ENCODE assay signal across 8 cellular contexts in the genomic region with DNA sequence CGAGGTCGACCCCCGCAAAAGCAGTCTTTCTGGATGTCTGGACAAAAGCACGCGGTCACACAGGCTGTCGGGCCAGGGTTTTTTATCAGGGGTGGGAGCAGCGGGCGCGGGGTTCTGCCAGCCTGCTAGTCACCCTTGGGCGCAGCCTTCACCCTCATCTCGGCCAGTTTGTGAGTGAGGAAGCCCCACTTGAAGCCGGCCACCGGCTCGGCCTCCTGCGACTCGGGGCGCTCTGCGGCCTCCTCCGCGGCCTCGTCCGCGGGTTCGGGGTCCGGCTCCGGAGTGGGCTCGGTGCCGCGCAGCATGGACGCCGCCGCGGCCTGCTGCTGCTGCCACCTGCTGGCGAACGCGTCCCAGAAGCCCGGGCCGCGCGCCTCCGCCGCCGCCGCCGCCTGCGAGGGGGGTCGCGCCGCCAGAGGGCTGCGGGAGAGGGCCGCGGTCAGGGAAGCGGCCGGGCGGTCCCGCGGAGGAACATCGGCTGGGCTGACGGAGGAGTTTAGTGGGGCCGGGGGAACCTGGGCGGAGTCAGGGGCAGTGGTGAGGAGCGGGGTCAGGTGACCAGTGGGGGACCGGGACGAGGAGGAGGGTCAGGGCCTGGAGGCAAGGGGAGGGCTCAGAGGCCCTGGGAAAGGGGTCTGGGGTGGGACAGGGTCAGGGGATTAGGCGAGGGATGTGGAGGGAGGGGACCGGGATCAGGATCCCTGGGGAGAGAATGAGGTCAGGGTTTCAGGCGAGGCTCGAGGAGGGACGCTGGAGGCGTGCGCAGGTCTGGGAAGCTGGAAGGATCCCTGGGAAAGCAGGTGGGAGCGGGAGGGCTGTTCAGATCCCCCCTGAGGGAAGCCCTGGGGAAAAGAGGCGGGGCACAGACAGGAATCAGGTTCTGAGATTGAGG. TPM values are rescaled to one million over a fixed set of nuclear protein-coding genes. Genes with fewer than 3 reads are reported as not detected.
DNase-seq lines count a peak whose midpoint lies in the region; ATAC-seq and TF ChIP-seq lines count a peak whose summit lies in the region.

No MANE protein-coding gene starts in this region.

- peaks cover 5% of the 10 kb centered on the region for H3K4me1 Mint-ChIP-seq in CD4-positive, alpha-beta T cell (ENCODE audit: low read depth)
- H3K4me1 Mint-ChIP-seq in neural progenitor cell (peaks cover 59% of the 10 kb centered on the region), type B pancreatic cell (ENCODE audit: unreplicated experiment) (peaks cover 33% of the 10 kb centered on the region)

- TF ChIP-seq CTCF in CD4-positive, alpha-beta T cell (IDR thresholded peaks at IDR 0.05): peak; percentile 48
- TF ChIP-seq CTCF in fibroblast of lung (conservative IDR thresholded peaks at IDR 0.05 in 1 of 2, IDR thresholded peaks at IDR 0.05 in 1 of 2; ENCODE audit: low read depth in 1 of 2, low read length in 2 of 2) (peak; percentile 24), neural progenitor cell (IDR thresholded peaks at IDR 0.05) (peak; percentile 76), type B pancreatic cell (conservative IDR thresholded peaks at IDR 0.05) (peak; percentile 89)

- H3K4me3 ChIP-seq in fibroblast of lung (replicated peaks in 1 of 4; ENCODE audit: control extremely low read depth in 1 of 4, insufficient read depth in 1 of 4, low read depth in 3 of 4, low read length in 4 of 4): peak overlapping the region in 3 of 4 experiments; percentile 8 to 36 (median 19)
- peak overlapping the region; percentile 58 for H3K4me3 ChIP-seq in neural progenitor cell

- H3K36me3 Mint-ChIP-seq in CD4-positive, alpha-beta T cell (ENCODE audit: low read depth): no peaks in the 10 kb centered on the region
- no peaks in the 10 kb centered on the region for H3K36me3 Mint-ChIP-seq in neural progenitor cell
- H3K36me3 Mint-ChIP-seq in type B pancreatic cell: no peaks in the 10 kb centered on the region

- no peak overlapping the region for H3K27ac ChIP-seq in CD4-positive, alpha-beta T cell (ENCODE audit: low read depth, low read length)
- H3K27ac ChIP-seq in fibroblast of lung (ENCODE audit: insufficient read depth, low read length) (no peak overlapping the region), neural progenitor cell (no peak overlapping the region)

- no peaks in the 10 kb centered on the region for H3K36me3 ChIP-seq in fibroblast of lung (ENCODE audit: control insufficient read depth, insufficient read depth, low read length)
- no peaks in the 10 kb centered on the region for H3K36me3 ChIP-seq in neural progenitor cell

- in situ Hi-C loops in KBM-7 (cut with MboI; ENCODE audit: low pct_unique_long_range_greater_than_20kb, low sequenced_read_pairs): no loop called here

- H3K27me3 Mint-ChIP-seq in CD4-positive, alpha-beta T cell: peaks cover 21% of the 10 kb centered on the region
- H3K27me3 Mint-ChIP-seq in neural progenitor cell (ENCODE audit: insufficient read depth, low read depth) (peaks cover 39% of the 10 kb centered on the region), type B pancreatic cell (peaks cover 5% of the 10 kb centered on the region)

- H3F3A ChIP-seq in neural progenitor cell (ENCODE audit: low read depth): peaks cover 58% of the 10 kb centered on the region

- H3K4me3 Mint-ChIP-seq in CD4-positive, alpha-beta T cell: peak overlapping the region; percentile 34
- H3K4me3 Mint-ChIP-seq in neural progenitor cell (peak overlapping the region; percentile 80), type B pancreatic cell (peak overlapping the region; percentile 77)

- H3K4me2 ChIP-seq in fibroblast of lung (ENCODE audit: extremely low read depth, insufficient read depth, low read length): peak overlapping the region; percentile 58
- peak overlapping the region; percentile 83 for H3K4me2 ChIP-seq in neural progenitor cell

- H3K9me3 ChIP-seq in CD4-positive, alpha-beta T cell (ENCODE audit: control insufficient read depth, low read length): no peaks in the 10 kb centered on the region
- H3K9me3 ChIP-seq in fibroblast of lung (ENCODE audit: control insufficient read depth, insufficient read depth, low read depth, low read length) (no peaks in the 10 kb centered on the region), neural progenitor cell (ENCODE audit: low read depth) (no peaks in the 10 kb centered on the region)

- H3K27ac Mint-ChIP-seq in CD4-positive, alpha-beta T cell: no peak overlapping the region
- H3K27ac Mint-ChIP-seq in neural progenitor cell (peak overlapping the region; percentile 82), type B pancreatic cell (peak overlapping the region; percentile 56)

- CTCF ChIA-PET in CD4-positive, alpha-beta T cell (lab: Charles Lee): interaction anchor here (0.9 kb wide), 1 partner anchor 70 kb away, joined by 4 read pairs; a partner anchor contains a TSS

- H3K4me1 ChIP-seq in fibroblast of lung (ENCODE audit: control insufficient read depth, extremely low read depth, insufficient read depth, low read length) (peaks cover 2% of the 10 kb centered on the region), neural progenitor cell (peaks cover 43% of the 10 kb centered on the region)

- H3K27me3 ChIP-seq in CD4-positive, alpha-beta T cell (ENCODE audit: control insufficient read depth, insufficient read depth, low read length): peaks cover 31% of the 10 kb centered on the region
- H3K27me3 ChIP-seq in fibroblast of lung (ENCODE audit: control insufficient read depth, insufficient read depth, low read length) (no peaks in the 10 kb centered on the region), neural progenitor cell (peaks cover 58% of the 10 kb centered on the region)

- H3K9ac ChIP-seq in fibroblast of lung (ENCODE audit: insufficient read depth, low read length) (no peak overlapping the region), neural progenitor cell (no peak overlapping the region)

- POLR2A ChIA-PET in CD4-positive, alpha-beta T cell (lab: Charles Lee): interaction anchor here (1.1 kb wide), 1 partner anchor 19 kb away, joined by 3 read pairs; no protein-coding TSS in a partner anchor

- no peaks in the 10 kb centered on the region for H3K9me3 Mint-ChIP-seq in CD4-positive, alpha-beta T cell
- no peaks in the 10 kb centered on the region for H3K9me3 Mint-ChIP-seq in neural progenitor cell
- H3K9me3 Mint-ChIP-seq in type B pancreatic cell: no peaks in the 10 kb centered on the region

- H2AFZ ChIP-seq in fibroblast of lung (ENCODE audit: low read length): no peak overlapping the region
- H2AFZ ChIP-seq in neural progenitor cell (replicated peaks): peak overlapping the region; percentile 95

- intact Hi-C loops in CD4-positive, alpha-beta T cell (cut with DNase I, micrococcal nuclease): loop anchor here in 1 of 2 experiments (1.0 to 10.0 kb wide), 4 partner anchors 59 to 231 kb away; no protein-coding TSS in a partner anchor

- DNase-seq in CD4-positive, alpha-beta T cell: peak in 9 of 10 experiments; percentile 27 to 66 (median 42)
- DNase-seq in KBM-7: peak; percentile 43
- peak; percentile 73 for DNase-seq in activated T-cell treated with anti-CD3 and anti-CD28 coated beads, Interleukin-2, amount 50 U/mL, for 1 hour
- no peak for DNase-seq in fibroblast of lung (ENCODE audit: low read depth in 2 of 2)
- DNase-seq in neural progenitor cell (ENCODE audit: low spot score): peak; percentile 91
- peak; percentile 80 for DNase-seq in type B pancreatic cell (ENCODE audit: extremely low spot score, unreplicated experiment)
- no peak for DNase-seq in H4 (ENCODE audit: low spot score)

- H4K20me1 ChIP-seq in fibroblast of lung (ENCODE audit: control insufficient read depth, extremely low read depth, insufficient read depth, low read length) (no peaks in the 10 kb centered on the region), neural progenitor cell (ENCODE audit: low read depth) (no peaks in the 10 kb centered on the region)

- H3K79me2 ChIP-seq in fibroblast of lung (ENCODE audit: control insufficient read depth, insufficient read depth, low read length): no peaks in the 10 kb centered on the region
- no peaks in the 10 kb centered on the region for H3K79me2 ChIP-seq in neural progenitor cell (ENCODE audit: low read depth)

- peak; percentile 74 for ATAC-seq in CD4-positive, alpha-beta T cell (ENCODE audit: poor library complexity)
- no peak for ATAC-seq in HG03097 (IDR thresholded peaks at IDR 0.05; ENCODE audit: low FRiP score, unreplicated experiment)

RNA-seq across cellular contexts. Expression of a gene that starts 4.5 kb away (rescaled TPM):
- total RNA-seq in CD4-positive, alpha-beta T cell: not detected
- not detected in 2 replicates for total RNA-seq in fibroblast of lung
- polyA plus RNA-seq in fibroblast of lung: not detected in 2 replicates
- not detected in 2 replicates for polyA plus RNA-seq in fibroblast of lung (2012)
- polyA minus RNA-seq in fibroblast of lung (ENCODE audit: low replicate concordance): not detected in 2 replicates
- not detected in 2 replicates for total RNA-seq in neural progenitor cell (ENCODE audit: low replicate concordance)
- 1.0 TPM in 1 of 2 replicates, not detected in the other for total RNA-seq in type B pancreatic cell (ENCODE audit: low replicate concordance)
- total RNA-seq in H4 (2014; rRNA removed; shearing (Covaris generic)): not detected in 2 replicates

RNA-seq across cellular contexts. Expression of a gene that starts 5.4 kb away (rescaled TPM):
- not detected for total RNA-seq in CD4-positive, alpha-beta T cell
- total RNA-seq in fibroblast of lung (not detected in 2 replicates), neural progenitor cell (ENCODE audit: low replicate concordance) (0.28 and 0.50 TPM in 2 replicates), type B pancreatic cell (ENCODE audit: low replicate concordance) (0.38 and 1.4 TPM in 2 replicates)
- polyA plus RNA-seq in fibroblast of lung: not detected in 2 replicates
- polyA plus RNA-seq in fibroblast of lung (2012): not detected in 2 replicates
- polyA minus RNA-seq in fibroblast of lung (ENCODE audit: low replicate concordance): not detected in 2 replicates
- 0.04 and 0.12 TPM in 2 replicates for total RNA-seq in H4 (2014; rRNA removed; shearing (Covaris generic))

RNA-seq across cellular contexts. Expression of a gene that starts 5.4 kb away (rescaled TPM):
- total RNA-seq in CD4-positive, alpha-beta T cell: 1 to 10 TPM; 5.0 to 6.6 TPM
- total RNA-seq in fibroblast of lung (30.7 and 38.8 TPM in 2 replicates), neural progenitor cell (ENCODE audit: low replicate concordance) (3.3 and 13.3 TPM in 2 replicates), type B pancreatic cell (ENCODE audit: low replicate concordance) (29.7 and 34.9 TPM in 2 replicates)
- 17.6 and 19.8 TPM in 2 replicates for polyA plus RNA-seq in fibroblast of lung
- polyA plus RNA-seq in fibroblast of lung (2012): 46.2 and 54.4 TPM in 2 replicates
- polyA minus RNA-seq in fibroblast of lung (ENCODE audit: low replicate concordance): 6.5 and 17.9 TPM in 2 replicates
- total RNA-seq in H4 (2014; rRNA removed; shearing (Covaris generic)): 27.4 and 41.0 TPM in 2 replicates

RNA-seq across cellular contexts. Expression of a gene that starts 7.3 kb away (rescaled TPM):
- not detected for total RNA-seq in CD4-positive, alpha-beta T cell
- total RNA-seq in fibroblast of lung (not detected in 2 replicates), neural progenitor cell (ENCODE audit: low replicate concordance) (0.67 and 2.1 TPM in 2 replicates), type B pancreatic cell (ENCODE audit: low replicate concordance) (not detected in 2 replicates)
- not detected in 2 replicates for polyA plus RNA-seq in fibroblast of lung
- 0.36 and 0.37 TPM in 2 replicates for polyA plus RNA-seq in fibroblast of lung (2012)
- not detected in 2 replicates for polyA minus RNA-seq in fibroblast of lung (ENCODE audit: low replicate concordance)
- total RNA-seq in H4 (2014; rRNA removed; shearing (Covaris generic)): not detected in 2 replicates

RNA-seq across cellular contexts. Expression of a gene that starts 13.0 kb away (rescaled TPM):
- 1 to 10 TPM; 2.3 to 3.6 TPM for total RNA-seq in CD4-positive, alpha-beta T cell
- total RNA-seq in fibroblast of lung (not detected in 2 replicates), neural progenitor cell (ENCODE audit: low replicate concordance) (7.8 and 13.0 TPM in 2 replicates), type B pancreatic cell (ENCODE audit: low replicate concordance) (16.5 and 50.5 TPM in 2 replicates)
- polyA plus RNA-seq in fibroblast of lung: 0.08 TPM in 1 of 2 replicates, not detected in the other
- not detected in 2 replicates for polyA plus RNA-seq in fibroblast of lung (2012)
- not detected in 2 replicates for polyA minus RNA-seq in fibroblast of lung (ENCODE audit: low replicate concordance)
- not detected in 2 replicates for total RNA-seq in H4 (2014; rRNA removed; shearing (Covaris generic))

Comparison
In these comparisons a context has a peak if more than half of its experiments do, and no peak if none do; other contexts are left out.
1. DNase-seq: peak in CD4-positive, alpha-beta T cell (9 of 10), KBM-7 (single experiment), activated T-cell treated with anti-CD3 and anti-CD28 coated beads, Interleukin-2, amount 50 U/mL, for 1 hour (single experiment), neural progenitor cell (single experiment) and type B pancreatic cell (single experiment); none in fibroblast of lung (0 of 2) and H4 (single experiment).
2. CTCF ChIP-seq: peak in every context shown above with its lines; median percentile 89 in type B pancreatic cell; 76 in neural progenitor cell; 48 in CD4-positive, alpha-beta T cell; 24 in fibroblast of lung.
3. Peak in every context shown above with its lines, with median percentiles within 50 percentile points of each other: H3K4me3 Mint-ChIP-seq.